In genomic region chr1:111598534-111598933, GRCh38 we compare ENCODE assay signal across 13 cellular contexts. TPM values are rescaled to one million over a fixed set of nuclear protein-coding genes. Genes with fewer than 3 reads are reported as not detected.
A peak's percentile ranks its signal among the peaks of the same experiment; 100 is the strongest.
DNase-seq lines count a peak whose midpoint lies in the region; ATAC-seq and TF ChIP-seq lines count a peak whose summit lies in the region.
"Had no signal": no experiment of that assay in that cellular context is flagged by ENCODE, and none has a peak within 500 bp of the region (broad histone marks: within the 10 kb centered on the region; RNA-seq: fewer than 3 reads in every experiment).

No MANE protein-coding gene starts in this region.

- no peaks in the 10 kb centered on the region for H3K9me3 Mint-ChIP-seq in activated CD8-positive, alpha-beta memory T cell treated with anti-CD3 and anti-CD28 coated beads, Interleukin-2, amount 10 ng/mL, durations not matched to agents 7 days and 5 days (ENCODE audit: low read depth)
- H3K9me3 Mint-ChIP-seq in T-helper 1 cell treated with Interleukin-12 subunit alpha and Interleukin-12 subunit beta and Interleukin-4 antibody, amounts not matched to agents 30 μg/mL and 1 μg/mL, for 36 hours = no peaks in the 10 kb centered on the region
- H3K9me3 Mint-ChIP-seq in effector memory CD8-positive, alpha-beta T cell = no peaks in the 10 kb centered on the region

- H3K27me3 ChIP-seq in vagina = no peaks in the 10 kb centered on the region
- no peaks in the 10 kb centered on the region for H3K27me3 ChIP-seq in foreskin keratinocyte

- peaks cover 99% of the 10 kb centered on the region for H3K4me1 Mint-ChIP-seq in activated CD8-positive, alpha-beta memory T cell treated with anti-CD3 and anti-CD28 coated beads, Interleukin-2, amount 10 ng/mL, durations not matched to agents 7 days and 5 days
- peaks cover 85% of the 10 kb centered on the region for H3K4me1 Mint-ChIP-seq in T-helper 1 cell treated with Interleukin-12 subunit alpha and Interleukin-12 subunit beta and Interleukin-4 antibody, amounts not matched to agents 30 μg/mL and 1 μg/mL, for 36 hours (ENCODE audit: low read depth)
- peaks cover 68 to 93% of the 10 kb centered on the region in 2 donors for H3K4me1 Mint-ChIP-seq in effector memory CD8-positive, alpha-beta T cell (ENCODE audit: low read depth in 2 of 2)

- H3K36me3 ChIP-seq in vagina = no peaks in the 10 kb centered on the region
- H3K36me3 ChIP-seq: thoracic aorta had no signal

- TF ChIP-seq POLR2A in vagina (IDR thresholded peaks at IDR 0.05) = no peak

- H3K36me3 Mint-ChIP-seq in activated CD8-positive, alpha-beta memory T cell treated with anti-CD3 and anti-CD28 coated beads, Interleukin-2, amount 10 ng/mL, durations not matched to agents 7 days and 5 days = peaks cover 6% of the 10 kb centered on the region
- peaks cover 14% of the 10 kb centered on the region for H3K36me3 Mint-ChIP-seq in T-helper 1 cell treated with Interleukin-12 subunit alpha and Interleukin-12 subunit beta and Interleukin-4 antibody, amounts not matched to agents 30 μg/mL and 1 μg/mL, for 36 hours (ENCODE audit: low read depth)
- peaks cover 11% of the 10 kb centered on the region for H3K36me3 Mint-ChIP-seq in effector memory CD8-positive, alpha-beta T cell (ENCODE audit: insufficient read depth)

- intact Hi-C loops in vagina (cut with DNase I) = no loop called here

- no peak overlapping the region for H3K4me3 ChIP-seq in vagina
- H3K4me3 ChIP-seq: thoracic aorta had no signal

- H3K27ac Mint-ChIP-seq in activated CD8-positive, alpha-beta memory T cell treated with anti-CD3 and anti-CD28 coated beads, Interleukin-2, amount 10 ng/mL, durations not matched to agents 7 days and 5 days = peak overlapping the region; percentile 96
- H3K27ac Mint-ChIP-seq in T-helper 1 cell treated with Interleukin-12 subunit alpha and Interleukin-12 subunit beta and Interleukin-4 antibody, amounts not matched to agents 30 μg/mL and 1 μg/mL, for 36 hours = peak overlapping the region; percentile 97
- H3K27ac Mint-ChIP-seq in effector memory CD8-positive, alpha-beta T cell = peak overlapping the region; percentile 18 to 93

- ATAC-seq in activated CD8-positive, alpha-beta memory T cell treated with anti-CD3 and anti-CD28 coated beads, Interleukin-2, amount 10 ng/mL, durations not matched to agents 7 days and 5 days = peak; percentile 48
- peak; percentile 68 for ATAC-seq in effector memory CD8-positive, alpha-beta T cell (replicated peaks)
- peak; percentile 25 for ATAC-seq in stimulated activated naive CD8-positive, alpha-beta T cell treated with anti-CD3 and anti-CD28 coated beads, Interleukin-15, Interleukin-2, amounts not matched to agents 100 U/mL and 50 U/mL, for 24 hours
- ATAC-seq in foreskin keratinocyte = no peak

- peak; percentile 73 for DNase-seq in activated CD8-positive, alpha-beta memory T cell treated with anti-CD3 and anti-CD28 coated beads, Interleukin-2, amount 10 ng/mL, durations not matched to agents 7 days and 5 days
- no peak for DNase-seq in activated CD8-positive, alpha-beta memory T cell treated with anti-CD3 and anti-CD28 coated beads for 24 hours
- DNase-seq in effector memory CD8-positive, alpha-beta T cell = peak; percentile 28 to 37 (median 35)
- no peak for DNase-seq in stimulated activated naive CD8-positive, alpha-beta T cell treated with anti-CD3 and anti-CD28 coated beads, Interleukin-15, Interleukin-2, amounts not matched to agents 100 U/mL and 50 U/mL, for 24 hours
- DNase-seq in vagina (ENCODE audit: extremely low spot score in 2 of 2) (no peak), SHP77 (lab: John Stamatoyannopoulos, UW) (no peak), foreskin keratinocyte (no peak)
- DNase-seq: amygdala; DMS79; effector CD8-positive, alpha-beta T cell; NCI-H2227 treated with DMSO at 0.1 percent for 48 hours had no signal

- peak overlapping the region; percentile 65 for H3K4me3 Mint-ChIP-seq in activated CD8-positive, alpha-beta memory T cell treated with anti-CD3 and anti-CD28 coated beads, Interleukin-2, amount 10 ng/mL, durations not matched to agents 7 days and 5 days
- H3K4me3 Mint-ChIP-seq in T-helper 1 cell treated with Interleukin-12 subunit alpha and Interleukin-12 subunit beta and Interleukin-4 antibody, amounts not matched to agents 30 μg/mL and 1 μg/mL, for 36 hours = peak overlapping the region; percentile 53
- H3K4me3 Mint-ChIP-seq in effector memory CD8-positive, alpha-beta T cell = peak overlapping the region; percentile 49 to 77

- H3K9me3 ChIP-seq in vagina = no peaks in the 10 kb centered on the region
- H3K9me3 ChIP-seq: thoracic aorta had no signal

- no peaks in the 10 kb centered on the region for H3K27me3 Mint-ChIP-seq in activated CD8-positive, alpha-beta memory T cell treated with anti-CD3 and anti-CD28 coated beads, Interleukin-2, amount 10 ng/mL, durations not matched to agents 7 days and 5 days
- no peaks in the 10 kb centered on the region for H3K27me3 Mint-ChIP-seq in T-helper 1 cell treated with Interleukin-12 subunit alpha and Interleukin-12 subunit beta and Interleukin-4 antibody, amounts not matched to agents 30 μg/mL and 1 μg/mL, for 36 hours (ENCODE audit: low read depth)
- H3K27me3 Mint-ChIP-seq in effector memory CD8-positive, alpha-beta T cell = no peaks in the 10 kb centered on the region

- no peak for TF ChIP-seq CTCF in vagina (IDR thresholded peaks at IDR 0.05)
- no peak for TF ChIP-seq CTCF in foreskin keratinocyte (conservative IDR thresholded peaks at IDR 0.05)

- no peak overlapping the region for H3K27ac ChIP-seq in vagina
- H3K27ac ChIP-seq in foreskin keratinocyte = no peak overlapping the region
- H3K27ac ChIP-seq: thoracic aorta had no signal

- peaks cover 31% of the 10 kb centered on the region for H3K4me1 ChIP-seq in vagina
- peaks cover 5% of the 10 kb centered on the region for H3K4me1 ChIP-seq in foreskin keratinocyte

- CTCF ChIA-PET in activated CD8-positive, alpha-beta memory T cell treated with anti-CD3 and anti-CD28 coated beads, Interleukin-2, amount 10 ng/mL, durations not matched to agents 7 days and 5 days (lab: Charles Lee) = interaction anchor here (1.1 to 9.6 kb wide), 3 partner anchors 21 to 90 kb away, joined by 3 to 102 read pairs (median 71); partner anchors contain the start of gene RAP1A

RNA-seq across cellular contexts. Expression of gene RAP1A, which starts 21.1 kb away (rescaled TPM):
- 100 to 1,000 TPM; 161 to 224 TPM for total RNA-seq in activated CD8-positive, alpha-beta memory T cell treated with anti-CD3 and anti-CD28 coated beads, Interleukin-2, amount 10 ng/mL, durations not matched to agents 7 days and 5 days
- total RNA-seq in vagina (52.5 TPM), foreskin keratinocyte (39.3 and 42.1 TPM in 2 replicates)
- 43.0 and 53.2 TPM in 2 replicates for polyA plus RNA-seq in foreskin keratinocyte

Comparison
In these comparisons a context has a peak if more than half of its experiments do, and no peak if none do; other contexts are left out.
1. DNase-seq: peak in activated CD8-positive, alpha-beta memory T cell treated with anti-CD3 and anti-CD28 coated beads, Interleukin-2, amount 10 ng/mL, durations not matched to agents 7 days and 5 days (single experiment) and effector memory CD8-positive, alpha-beta T cell (3 of 3); none in activated CD8-positive, alpha-beta memory T cell treated with anti-CD3 and anti-CD28 coated beads for 24 hours (single experiment), stimulated activated naive CD8-positive, alpha-beta T cell treated with anti-CD3 and anti-CD28 coated beads, Interleukin-15, Interleukin-2, amounts not matched to agents 100 U/mL and 50 U/mL, for 24 hours (single experiment), vagina (0 of 2), SHP77 (0 of 2) and foreskin keratinocyte (0 of 2).
2. Peak in every context shown above with its lines, with median percentiles within 50 percentile points of each other: H3K27ac Mint-ChIP-seq and H3K4me3 Mint-ChIP-seq.